Comparison of ENCODE assay signal across 20 cellular contexts in the genomic region with DNA sequence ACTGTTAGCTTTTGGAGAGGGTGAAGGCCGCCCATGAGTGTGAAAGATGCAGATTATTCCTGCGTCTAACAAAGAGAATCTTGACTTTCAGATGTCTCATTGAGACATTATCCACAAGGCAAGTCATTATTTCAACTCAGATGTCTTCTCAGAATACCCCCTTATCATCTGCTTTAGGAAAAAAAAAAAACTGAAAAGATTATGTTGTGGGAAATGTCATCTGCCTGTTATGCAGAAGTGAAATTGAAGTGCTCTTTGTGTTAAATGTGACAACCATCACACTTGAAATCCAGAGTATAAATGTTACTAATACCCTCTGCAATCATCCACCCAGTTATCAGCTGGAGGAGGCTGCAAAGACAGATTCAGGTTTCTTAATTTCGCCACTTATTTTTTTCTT.
"Had no signal": no experiment of that assay in that cellular context is flagged by ENCODE, and none has a peak within 500 bp of the region (broad histone marks: within the 10 kb centered on the region; RNA-seq: fewer than 3 reads in every experiment).

No MANE protein-coding gene starts in this region.

- DNase-seq: KBM-7, MV-4-11, NCI-H1048, NCI-H1105, NCI-H1436 treated with DMSO at 0.1 percent for 48 hours, NCI-H1694, NCI-H187 treated with DMSO at 0.1 percent for 48 hours, NCI-H2029 treated with DMSO at 0.1 percent for 48 hours, NCI-H2171, NCI-H226, NCI-H446, NCI-H510A, NCI-H524 treated with DMSO at 0.1 percent for 48 hours, NCI-H69, NCI-H774, PC-3, SHP77 had no signal

- H3K4me3 ChIP-seq: SK-N-MC had no signal

- ATAC-seq: Panc1, PC-3 had no signal

- H3K27ac ChIP-seq: RWPE1, SK-N-MC had no signal
